8 cellular contexts compared by ENCODE assay signal in genomic region chr1:77281491-77282186, GRCh38. TPM values are rescaled to one million over a fixed set of nuclear protein-coding genes. Genes with fewer than 3 reads are reported as not detected.
DNase-seq lines count a peak whose midpoint lies in the region; ATAC-seq and TF ChIP-seq lines count a peak whose summit lies in the region.

TSS of gene AK5 (plus strand) at chr1:77282019. CDS start at chr1:77282314, 295 bp downstream.

- H3K4me1 ChIP-seq in BE2C (no peaks in the 10 kb centered on the region), endocrine pancreas (ENCODE audit: control insufficient read depth, insufficient read depth, low read length) (no peaks in the 10 kb centered on the region), mesendoderm (ENCODE audit: control insufficient read depth, low read depth, low read length) (no peaks in the 10 kb centered on the region)

- no peak within 1 kb of the TSS for H3K27ac ChIP-seq in mesendoderm (ENCODE audit: low read depth, low read length)

- H3K9ac ChIP-seq in endocrine pancreas (ENCODE audit: control insufficient read depth, insufficient read depth, low read length) (peak within 1 kb of the TSS; percentile 56), mesendoderm (ENCODE audit: low read length) (peak within 1 kb of the TSS; percentile 58)

- H2BK120ac ChIP-seq in mesendoderm (ENCODE audit: low read depth, low read length), result no peak within 1 kb of the TSS

- no peak within 1 kb of the TSS for H4K5ac ChIP-seq in mesendoderm (ENCODE audit: low read length)

- ATAC-seq in GM21381 (IDR thresholded peaks at IDR 0.05; ENCODE audit: unreplicated experiment), result peak; percentile 63
- peak; percentile 79 for ATAC-seq in activated CD8-positive, alpha-beta T cell treated with anti-CD3 and anti-CD28 coated beads for 36 hours

- POLR2A ChIA-PET in activated CD8-positive, alpha-beta T cell treated with anti-CD3 and anti-CD28 coated beads for 36 hours (lab: Charles Lee), result interaction anchor here (1.0 kb wide), 1 partner anchor 8 kb away, joined by 3 read pairs; no protein-coding TSS in a partner anchor

- peak; percentile 61 for DNase-seq in BE2C
- DNase-seq in NCI-H1092 (lab: John Stamatoyannopoulos, UW), result peak; percentile 11
- peak; percentile 51 for DNase-seq in activated CD8-positive, alpha-beta T cell treated with anti-CD3 and anti-CD28 coated beads for 36 hours
- peak; percentile 46 for DNase-seq in mesendoderm
- peak; percentile 14 for DNase-seq in stimulated activated CD8-positive, alpha-beta memory T cell treated with anti-CD3 and anti-CD28 coated beads, Interleukin-12 subunit alpha, Interleukin-12 subunit beta, amount 100 ng/mL, for 1 hour (ENCODE audit: low read depth)
- no peak for DNase-seq in SW480 (ENCODE audit: low spot score)

- H3K4me2 ChIP-seq in mesendoderm (ENCODE audit: low read length), result peak within 1 kb of the TSS; percentile 90

- no peaks in the 10 kb centered on the region for H3K9me3 Mint-ChIP-seq in activated CD8-positive, alpha-beta T cell treated with anti-CD3 and anti-CD28 coated beads for 36 hours

- TF ChIP-seq CTCF in BE2C (IDR thresholded peaks at IDR 0.05; ENCODE audit: low read depth, low read length), result no peak
- no peak for TF ChIP-seq CTCF in activated CD8-positive, alpha-beta T cell treated with anti-CD3 and anti-CD28 coated beads for 36 hours (IDR thresholded peaks at IDR 0.05)

- H3K56ac ChIP-seq in mesendoderm (ENCODE audit: low read length), result peak within 1 kb of the TSS; percentile 80

- WGBS in mesendoderm (ENCODE audit: extremely low coverage, insufficient coverage, low lambda C conversion rate), result no CpG with 5 or more reads among the region's 71 CpGs

- no peak within 1 kb of the TSS for H3K4ac ChIP-seq in mesendoderm (ENCODE audit: low read depth, low read length)

- H3K79me2 ChIP-seq in mesendoderm (ENCODE audit: control insufficient read depth, insufficient read depth, low read length), result no peaks in the 10 kb centered on the region

- H3K4me3 Mint-ChIP-seq in activated CD8-positive, alpha-beta T cell treated with anti-CD3 and anti-CD28 coated beads for 36 hours, result peak within 1 kb of the TSS; percentile 70

- no peak within 1 kb of the TSS for H4K8ac ChIP-seq in mesendoderm (ENCODE audit: low read depth, low read length)

- peak within 1 kb of the TSS; percentile 30 for H3K23ac ChIP-seq in mesendoderm (ENCODE audit: low read length)

- H3K27me3 ChIP-seq in BE2C, result no peaks in the 10 kb centered on the region
- H3K27me3 ChIP-seq in endocrine pancreas (ENCODE audit: control insufficient read depth, insufficient read depth, low read length), result no peaks in the 10 kb centered on the region
- peaks cover 8% of the 10 kb centered on the region for H3K27me3 ChIP-seq in mesendoderm (ENCODE audit: insufficient read depth, low read length, poor library complexity)

- H3K36me3 ChIP-seq in BE2C, result no peaks in the 10 kb centered on the region
- H3K36me3 ChIP-seq in endocrine pancreas (ENCODE audit: control insufficient read depth, insufficient read depth, low read length), result no peaks in the 10 kb centered on the region
- H3K36me3 ChIP-seq in mesendoderm (ENCODE audit: control insufficient read depth, insufficient read depth, low read length), result no peaks in the 10 kb centered on the region

- H2BK5ac ChIP-seq in mesendoderm (ENCODE audit: low read length), result no peak within 1 kb of the TSS

- H3K18ac ChIP-seq in mesendoderm (ENCODE audit: low read length), result no peak within 1 kb of the TSS

- H3K4me1 Mint-ChIP-seq in activated CD8-positive, alpha-beta T cell treated with anti-CD3 and anti-CD28 coated beads for 36 hours (ENCODE audit: low read depth), result peaks cover 22% of the 10 kb centered on the region

- CTCF ChIA-PET in activated CD8-positive, alpha-beta T cell treated with anti-CD3 and anti-CD28 coated beads for 36 hours (lab: Charles Lee), result interaction anchor here (0.9 to 1.8 kb wide), 4 partner anchors 14 to 252 kb away, joined by 3 to 5 read pairs (median 4); no protein-coding TSS in a partner anchor

- H3K4me3 ChIP-seq in BE2C (ENCODE audit: low read depth, low read length) (peak within 1 kb of the TSS; percentile 66), endocrine pancreas (ENCODE audit: control insufficient read depth, insufficient read depth, low read length) (no peak within 1 kb of the TSS), mesendoderm (ENCODE audit: low read length) (peak within 1 kb of the TSS; percentile 56)

- H3K27me3 Mint-ChIP-seq in activated CD8-positive, alpha-beta T cell treated with anti-CD3 and anti-CD28 coated beads for 36 hours, result peaks cover 2% of the 10 kb centered on the region

- H3K36me3 Mint-ChIP-seq in activated CD8-positive, alpha-beta T cell treated with anti-CD3 and anti-CD28 coated beads for 36 hours (ENCODE audit: low read depth), result no peaks in the 10 kb centered on the region

- H2AK5ac ChIP-seq in mesendoderm (ENCODE audit: low read length), result no peak within 1 kb of the TSS

- H3K27ac Mint-ChIP-seq in activated CD8-positive, alpha-beta T cell treated with anti-CD3 and anti-CD28 coated beads for 36 hours, result peak within 1 kb of the TSS; percentile 19

- no peaks in the 10 kb centered on the region for H3K79me1 ChIP-seq in mesendoderm (ENCODE audit: low read length)

- H2BK15ac ChIP-seq in mesendoderm (replicated peaks; ENCODE audit: low read depth), result no peak within 1 kb of the TSS

- intact Hi-C loops in activated CD8-positive, alpha-beta T cell treated with anti-CD3 and anti-CD28 coated beads for 36 hours (cut with micrococcal nuclease), result no loop called here

- H3K9me3 ChIP-seq in BE2C, result no peaks in the 10 kb centered on the region
- H3K9me3 ChIP-seq in endocrine pancreas (ENCODE audit: control insufficient read depth, low read length), result no peaks in the 10 kb centered on the region

RNA-seq across cellular contexts. Expression of gene AK5, which starts in this region (rescaled TPM):
- polyA plus RNA-seq in BE2C (2012; ENCODE audit: insufficient read depth, insufficient read length, low read depth), result 2.5 TPM
- 1 to 10 TPM; 4.6 to 5.6 TPM for total RNA-seq in activated CD8-positive, alpha-beta T cell treated with anti-CD3 and anti-CD28 coated beads for 36 hours
- 1.8 TPM for polyA plus RNA-seq in mesendoderm (2013, experiment 1 of 2)
- 1.3 TPM for polyA plus RNA-seq in mesendoderm (2013, experiment 2 of 2)
